Comparison of ENCODE assay signal across 1 cellular context in genomic region chr10:62010366-62010765, GRCh38.
TF ChIP-seq lines count a peak whose summit lies in the region.

No MANE protein-coding gene starts in this region.

TF ChIP-seq in IMR-90, 13 proteins besides CTCF, POLR2A, EP300 and RAD21:
- no peak for TF ChIP-seq MXI1 (IDR thresholded peaks at IDR 0.05; ENCODE audit: borderline replicate concordance, low read depth, low read length)
- TF ChIP-seq NFE2L2 (IDR thresholded peaks at IDR 0.05; ENCODE audit: low read depth, low read length): no peak
- TF ChIP-seq CHD1 (IDR thresholded peaks at IDR 0.05; ENCODE audit: low read depth, low read length): no peak
- TF ChIP-seq FOS (IDR thresholded peaks at IDR 0.05; ENCODE audit: low read depth, low read length): no peak
- no peak for TF ChIP-seq SMC3 (IDR thresholded peaks at IDR 0.05; ENCODE audit: low read depth, low read length)
- TF ChIP-seq RCOR1 (IDR thresholded peaks at IDR 0.05; ENCODE audit: insufficient replicate concordance, low read length): no peak
- TF ChIP-seq ELK1 (IDR thresholded peaks at IDR 0.05; ENCODE audit: borderline replicate concordance, low read depth, low read length): no peak
